ENCODE assay signal across 9 cellular contexts in the genomic region with DNA sequence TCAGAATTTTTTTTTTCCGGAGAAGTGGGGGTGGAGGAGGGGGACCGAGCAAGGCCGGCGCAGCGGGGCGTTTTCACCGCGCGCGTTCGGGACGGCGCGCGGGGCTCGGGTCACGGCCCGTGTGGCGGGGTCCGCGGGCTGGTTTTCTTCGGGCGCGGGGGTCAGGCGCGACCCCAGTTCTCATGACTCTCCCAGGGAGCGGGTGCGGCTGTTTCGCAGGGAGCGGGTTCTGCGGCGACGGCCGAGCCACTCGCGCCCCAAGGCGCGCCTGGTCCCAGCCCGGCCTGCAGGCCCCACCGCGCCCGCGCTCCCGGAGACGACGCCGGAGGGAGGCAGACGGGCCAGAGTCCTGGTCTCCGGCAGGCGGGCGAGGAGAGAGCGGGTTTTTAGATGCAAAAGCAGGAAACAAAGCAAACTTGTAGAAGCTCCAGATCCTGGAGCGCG. TPM values are rescaled to one million over a fixed set of nuclear protein-coding genes. Genes with fewer than 3 reads are reported as not detected.
DNase-seq lines count a peak whose midpoint lies in the region; ATAC-seq and TF ChIP-seq lines count a peak whose summit lies in the region.
"Had no signal": no experiment of that assay in that cellular context is flagged by ENCODE, and none has a peak within 500 bp of the region (broad histone marks: within the 10 kb centered on the region; RNA-seq: fewer than 3 reads in every experiment).

No MANE protein-coding gene starts in this region.

- H3K4me3 ChIP-seq in HUES64 (ENCODE audit: low read length) (peak overlapping the region; percentile 60), body of pancreas (peak overlapping the region; percentile 24 to 54), stomach (peak overlapping the region; percentile 71 to 79 (median 76))

- TF ChIP-seq POLR2A in body of pancreas (IDR thresholded peaks at IDR 0.05) (no peak), stomach (IDR thresholded peaks at IDR 0.05) (no peak)

- H3K4me1 ChIP-seq in HUES64 (ENCODE audit: insufficient read depth, low read length) (peaks cover 38% of the 10 kb centered on the region), body of pancreas (peaks cover 60% of the 10 kb centered on the region), stomach (peaks cover 33 to 65% (median 54%) of the 10 kb centered on the region in 4 donors)

- peaks cover 41% of the 10 kb centered on the region for H3K27me3 Mint-ChIP-seq in activated T-helper 17 cell treated with anti-CD3 and anti-CD28 coated beads, Interleukin-2, amount 50 U/mL, for 72 hours

- H3K36me3 Mint-ChIP-seq in activated T-helper 17 cell treated with anti-CD3 and anti-CD28 coated beads, Interleukin-2, amount 50 U/mL, for 72 hours (ENCODE audit: low read depth): peaks cover 24% of the 10 kb centered on the region

- no peak overlapping the region for H3K27ac Mint-ChIP-seq in activated T-helper 17 cell treated with anti-CD3 and anti-CD28 coated beads, Interleukin-2, amount 50 U/mL, for 72 hours

- under 1% methylated on average over 54 of the region's 54 CpGs for WGBS in HUES64
- 2% methylated on average over 54 of the region's 54 CpGs; no CpG with 5 or more reads in 1 of the 2 donors for WGBS in body of pancreas, 2 donors
- 0 to 4% (median 2%) methylated on average over 28 to 54 of the region's 54 CpGs for WGBS in stomach, 5 donors

- no peak for TF ChIP-seq CTCF in body of pancreas (IDR thresholded peaks at IDR 0.05)
- TF ChIP-seq CTCF in stomach (IDR thresholded peaks at IDR 0.05): no peak

- H3K27ac ChIP-seq in HUES64 (ENCODE audit: low read depth, low read length) (peak overlapping the region; percentile 99), body of pancreas (peak overlapping the region; percentile 83 to 93 (median 88)), layer of hippocampus (ENCODE audit: low read depth, low read length) (peak overlapping the region; percentile 83), stomach (peak overlapping the region; percentile 88 to 99 (median 95))

- ATAC-seq in body of pancreas (no peak), GM21423 (IDR thresholded peaks at IDR 0.05; ENCODE audit: unreplicated experiment) (no peak)
- ATAC-seq in activated T-helper 17 cell treated with anti-CD3 and anti-CD28 coated beads, Interleukin-2, amount 50 U/mL, for 72 hours (replicated peaks): no peak

- H3K4me1 Mint-ChIP-seq in activated T-helper 17 cell treated with anti-CD3 and anti-CD28 coated beads, Interleukin-2, amount 50 U/mL, for 72 hours: peaks cover 8% of the 10 kb centered on the region

- no peak for TF ChIP-seq EP300 in stomach (IDR thresholded peaks at IDR 0.05)

- H3K9me3 Mint-ChIP-seq in activated T-helper 17 cell treated with anti-CD3 and anti-CD28 coated beads, Interleukin-2, amount 50 U/mL, for 72 hours: no peaks in the 10 kb centered on the region

- H3K9me3 ChIP-seq in HUES64 (ENCODE audit: insufficient read depth, low read depth, low read length) (no peaks in the 10 kb centered on the region), body of pancreas (no peaks in the 10 kb centered on the region), stomach (no peaks in the 10 kb centered on the region)

- no peak for DNase-seq in body of pancreas
- DNase-seq in stomach: no peak
- no peak for DNase-seq in putamen (ENCODE audit: low spot score)
- no peak for DNase-seq in NCI-H524 treated with DMSO at 0.1 percent for 48 hours (lab: John Stamatoyannopoulos, UW)
- DNase-seq: NCI-H1417 treated with DMSO at 0.1 percent for 48 hours had no signal

- H3K27me3 ChIP-seq in HUES64 (ENCODE audit: insufficient read depth, low read length) (peaks cover 63% of the 10 kb centered on the region), body of pancreas (no peaks in the 10 kb centered on the region), layer of hippocampus (ENCODE audit: control insufficient read depth, insufficient read depth, low read length) (no peaks in the 10 kb centered on the region), stomach (peaks cover 0 to 69% (median 25%) of the 10 kb centered on the region in 3 donors)

- no peaks in the 10 kb centered on the region for H3K36me3 ChIP-seq in HUES64 (ENCODE audit: insufficient read depth, low read length)
- no peaks in the 10 kb centered on the region for H3K36me3 ChIP-seq in body of pancreas (replicated peaks in 1 of 2; ENCODE audit: insufficient read depth in 1 of 2, low read depth in 2 of 2)
- H3K36me3 ChIP-seq in stomach: no peaks in the 10 kb centered on the region

- intact Hi-C loops in body of pancreas (cut with DNase I): no loop called here
- intact Hi-C loops in stomach (cut with DNase I; ENCODE audit: low total_unique reads): no loop called here

- peak overlapping the region; percentile 93 for H3K9ac ChIP-seq in HUES64 (ENCODE audit: low read depth, low read length)

- no peak overlapping the region for H3K4me3 Mint-ChIP-seq in activated T-helper 17 cell treated with anti-CD3 and anti-CD28 coated beads, Interleukin-2, amount 50 U/mL, for 72 hours

RNA-seq across cellular contexts. Expression of a gene that starts 1.0 kb away (rescaled TPM):
- 7.8 TPM for polyA plus RNA-seq in HUES64 (2013, experiment 1 of 2)
- 12.9 TPM for polyA plus RNA-seq in HUES64 (2013, experiment 2 of 2)
- total RNA-seq in body of pancreas (10 to 100 TPM in 1 of 2 donors, 1 to 10 TPM in 1; 5.7 to 14.8 TPM), stomach (10 to 100 TPM in 4 of 5 donors, 1 to 10 TPM in 1; 8.6 to 56.2 (median 15.2) TPM)
- polyA plus RNA-seq in stomach: 1 to 10 TPM; 4.9 to 6.6 (median 5.1) TPM
- under 1 TPM in 1 of 2 donors, not detected in 1; 0.26 TPM for total RNA-seq in activated T-helper 17 cell treated with anti-CD3 and anti-CD28 coated beads, Interleukin-2, amount 50 U/mL, for 72 hours

Comparison
In these comparisons a context has a peak if more than half of its experiments do, and no peak if none do; other contexts are left out.
1. RNA of a gene that starts 1.0 kb away (total RNA-seq): 8.6 to 56.2 TPM in stomach and 5.7 to 14.8 TPM in body of pancreas; 0.26 TPM in activated T-helper 17 cell treated with anti-CD3 and anti-CD28 coated beads, Interleukin-2, amount 50 U/mL, for 72 hours; every median in the first group is over 4 times any median in the second.
2. Peak in every context shown above with its lines, with median percentiles within 50 percentile points of each other: H3K27ac ChIP-seq and H3K4me3 ChIP-seq.